Comparison of ENCODE assay signal across 11 cellular contexts in genomic region chr2:19890104-19890503, GRCh38.
"Had no signal": no experiment of that assay in that cellular context is flagged by ENCODE, and none has a peak within 500 bp of the region (broad histone marks: within the 10 kb centered on the region; RNA-seq: fewer than 3 reads in every experiment).

No MANE protein-coding gene starts in this region.

- DNase-seq: activated CD4-positive, alpha-beta T cell treated with anti-CD3 and anti-CD28 coated beads, Interleukin-2, amount 50 U/mL, for 1 hour; activated gamma-delta T cell; activated T-cell treated with anti-CD3 and anti-CD28 coated beads, Interleukin-2, amount 50 U/mL, for 24 hours; amygdala; foreskin keratinocyte; left cardiac atrium; mucosa of descending colon; natural killer cell; stimulated activated CD4-positive, alpha-beta T cell treated with anti-CD3 and anti-CD28 coated beads, Interleukin-4, amount 100 ng/mL, for 1 hour; stimulated activated CD8-positive, alpha-beta memory T cell treated with anti-CD3 and anti-CD28 coated beads, Interleukin-4, amount 100 ng/mL, for 48 hours; upper lobe of left lung had no signal

- H3K27me3 ChIP-seq: foreskin keratinocyte, upper lobe of left lung had no signal

- H3K36me3 ChIP-seq: upper lobe of left lung had no signal

- H3K27ac ChIP-seq: foreskin keratinocyte, upper lobe of left lung had no signal

- H3K9me3 ChIP-seq: mucosa of descending colon, upper lobe of left lung had no signal

- H3K4me3 ChIP-seq: mucosa of descending colon, upper lobe of left lung had no signal

- ATAC-seq: foreskin keratinocyte, left cardiac atrium, mucosa of descending colon, natural killer cell had no signal
